Comparison of ENCODE assay signal across 1 cellular context in the genomic region with DNA sequence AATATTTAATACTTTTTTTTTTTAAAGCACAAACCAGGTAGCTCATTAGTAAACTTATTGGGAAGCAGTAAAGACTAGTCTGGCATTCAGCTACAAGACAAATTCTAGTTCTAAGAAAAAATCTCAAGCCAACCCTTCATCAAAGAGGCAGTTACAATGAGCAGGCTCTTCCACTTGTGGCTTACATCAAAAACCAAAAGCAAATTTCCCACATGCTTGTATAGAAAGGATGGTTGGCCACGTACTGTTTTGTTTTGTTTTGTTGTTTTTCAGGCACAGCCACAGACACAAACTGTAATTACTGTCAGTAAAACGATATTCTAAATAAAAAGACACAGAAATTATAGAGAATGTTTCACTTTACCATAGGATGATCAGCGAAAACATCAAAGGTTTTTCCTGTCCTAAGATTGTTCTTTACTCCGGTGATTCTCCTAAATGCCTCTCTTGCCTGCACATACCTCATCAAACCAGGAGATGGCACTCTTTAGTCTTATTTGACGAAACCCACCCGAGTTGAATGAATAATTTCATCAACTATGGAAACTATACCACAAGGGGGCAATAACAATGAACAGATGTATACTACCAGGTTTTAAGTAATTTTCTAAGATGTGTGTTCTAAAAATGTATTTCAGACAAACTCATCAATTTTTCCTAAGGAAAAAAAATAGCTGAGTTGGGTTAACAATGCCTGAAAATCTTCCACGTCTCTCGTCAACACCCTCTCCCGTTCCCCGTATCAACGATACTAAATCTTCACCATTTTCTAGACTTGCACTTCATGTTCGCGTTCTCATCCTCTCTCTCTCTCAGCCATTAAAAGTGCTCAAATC.
TF ChIP-seq lines count a peak whose summit lies in the region.

No MANE protein-coding gene starts in this region.

TF ChIP-seq in HepG2, 621 proteins besides CTCF, POLR2A, EP300 and RAD21 (continued from another document and continues in another):
- TF ChIP-seq, protein P1, sequence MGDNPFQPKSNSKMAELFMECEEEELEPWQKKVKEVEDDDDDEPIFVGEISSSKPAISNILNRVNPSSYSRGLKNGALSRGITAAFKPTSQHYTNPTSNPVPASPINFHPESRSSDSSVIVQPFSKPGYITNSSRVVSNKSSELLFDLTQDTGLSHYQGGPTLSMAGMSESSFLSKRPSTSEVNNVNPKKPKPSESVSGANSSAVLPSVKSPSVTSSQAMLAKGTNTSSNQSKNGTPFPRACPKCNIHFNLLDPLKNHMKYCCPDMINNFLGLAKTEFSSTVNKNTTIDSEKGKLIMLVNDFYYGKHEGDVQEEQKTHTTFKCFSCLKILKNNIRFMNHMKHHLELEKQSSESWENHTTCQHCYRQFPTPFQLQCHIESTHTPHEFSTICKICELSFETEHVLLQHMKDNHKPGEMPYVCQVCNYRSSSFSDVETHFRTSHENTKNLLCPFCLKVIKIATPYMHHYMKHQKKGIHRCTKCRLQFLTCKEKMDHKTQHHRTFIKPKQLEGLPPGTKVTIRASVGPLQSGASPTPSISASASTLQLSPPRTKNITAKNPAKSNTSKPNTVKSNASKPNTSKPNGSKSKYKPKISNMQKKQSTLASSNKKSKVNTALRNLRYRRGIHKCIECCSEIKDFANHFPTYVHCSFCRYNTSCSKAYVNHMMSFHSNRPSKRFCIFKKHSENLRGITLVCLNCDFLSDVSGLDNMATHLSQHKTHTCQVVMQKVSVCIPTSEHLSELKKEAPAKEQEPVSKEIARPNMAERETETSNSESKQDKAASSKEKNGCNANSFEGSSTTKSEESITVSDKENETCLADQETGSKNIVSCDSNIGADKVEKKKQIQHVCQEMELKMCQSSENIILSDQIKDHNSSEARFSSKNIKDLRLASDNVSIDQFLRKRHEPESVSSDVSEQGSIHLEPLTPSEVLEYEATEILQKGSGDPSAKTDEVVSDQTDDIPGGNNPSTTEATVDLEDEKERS (CRISPR knock-in tag; IDR thresholded peaks at IDR 0.05) = no peak
- TF ChIP-seq REPIN1 (CRISPR knock-in tag; IDR thresholded peaks at IDR 0.05; ENCODE audit: borderline replicate concordance, low read depth) (0 out of 2 replicates have a peak, but pooled peaks have one; percentile 17), DR1 (CRISPR knock-in tag; IDR thresholded peaks at IDR 0.05) (no peak), IKZF4 (CRISPR knock-in tag; IDR thresholded peaks at IDR 0.05; ENCODE audit: borderline replicate concordance, low read depth, not compliant biosample characterization) (no peak), ZBTB14 (CRISPR knock-in tag; IDR thresholded peaks at IDR 0.05) (no peak), BCL3 (CRISPR knock-in tag; IDR thresholded peaks at IDR 0.05) (no peak), ZBTB39 (CRISPR knock-in tag; IDR thresholded peaks at IDR 0.05) (no peak), ZNF329 (CRISPR knock-in tag; IDR thresholded peaks at IDR 0.05; ENCODE audit: low read depth) (no peak), IRF2 (CRISPR knock-in tag; IDR thresholded peaks at IDR 0.05) (peak; percentile 62; the same call in 1 of the 2 replicates), EEA1 (CRISPR knock-in tag; IDR thresholded peaks at IDR 0.05; ENCODE audit: borderline replicate concordance) (no peak), BHLHE40 (IDR thresholded peaks at IDR 0.05; ENCODE audit: low read length) (no peak), ZNF264 (CRISPR knock-in tag; IDR thresholded peaks at IDR 0.05) (no peak), HBP1 (CRISPR knock-in tag; IDR thresholded peaks at IDR 0.05; ENCODE audit: low read depth) (no peak), KLF11 (CRISPR knock-in tag; IDR thresholded peaks at IDR 0.05) (no peak), FOXM1 (CRISPR knock-in tag; IDR thresholded peaks at IDR 0.05) (no peak), MAFK (conservative IDR thresholded peaks at IDR 0.05 in 1 of 2, IDR thresholded peaks at IDR 0.05 in 1 of 2; ENCODE audit: low read length in 2 of 2) (peak in 1 of 2 experiments; percentile 32; a peak in 1 of 4 replicates), ZBTB38 (CRISPR knock-in tag; IDR thresholded peaks at IDR 0.05) (no peak), ZNF17 (CRISPR knock-in tag; IDR thresholded peaks at IDR 0.05) (no peak), DPF2 (CRISPR knock-in tag; IDR thresholded peaks at IDR 0.05; ENCODE audit: borderline replicate concordance, low read depth) (no peak), ZBTB46 (CRISPR knock-in tag; IDR thresholded peaks at IDR 0.05; ENCODE audit: borderline replicate concordance) (no peak)
- TF ChIP-seq, protein P2, sequence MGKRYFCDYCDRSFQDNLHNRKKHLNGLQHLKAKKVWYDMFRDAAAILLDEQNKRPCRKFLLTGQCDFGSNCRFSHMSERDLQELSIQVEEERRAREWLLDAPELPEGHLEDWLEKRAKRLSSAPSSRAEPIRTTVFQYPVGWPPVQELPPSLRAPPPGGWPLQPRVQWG (CRISPR knock-in tag; IDR thresholded peaks at IDR 0.05; ENCODE audit: borderline replicate concordance, low read depth) = no peak
- TF ChIP-seq, protein P3, sequence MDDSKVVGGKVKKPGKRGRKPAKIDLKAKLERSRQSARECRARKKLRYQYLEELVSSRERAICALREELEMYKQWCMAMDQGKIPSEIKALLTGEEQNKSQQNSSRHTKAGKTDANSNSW (CRISPR knock-in tag; IDR thresholded peaks at IDR 0.05; ENCODE audit: borderline replicate concordance) = no peak
- TF ChIP-seq, protein P4, sequence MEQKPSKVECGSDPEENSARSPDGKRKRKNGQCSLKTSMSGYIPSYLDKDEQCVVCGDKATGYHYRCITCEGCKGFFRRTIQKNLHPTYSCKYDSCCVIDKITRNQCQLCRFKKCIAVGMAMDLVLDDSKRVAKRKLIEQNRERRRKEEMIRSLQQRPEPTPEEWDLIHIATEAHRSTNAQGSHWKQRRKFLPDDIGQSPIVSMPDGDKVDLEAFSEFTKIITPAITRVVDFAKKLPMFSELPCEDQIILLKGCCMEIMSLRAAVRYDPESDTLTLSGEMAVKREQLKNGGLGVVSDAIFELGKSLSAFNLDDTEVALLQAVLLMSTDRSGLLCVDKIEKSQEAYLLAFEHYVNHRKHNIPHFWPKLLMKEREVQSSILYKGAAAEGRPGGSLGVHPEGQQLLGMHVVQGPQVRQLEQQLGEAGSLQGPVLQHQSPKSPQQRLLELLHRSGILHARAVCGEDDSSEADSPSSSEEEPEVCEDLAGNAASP (CRISPR knock-in tag; IDR thresholded peaks at IDR 0.05; ENCODE audit: borderline replicate concordance) = no peak
- TF ChIP-seq, protein P5, sequence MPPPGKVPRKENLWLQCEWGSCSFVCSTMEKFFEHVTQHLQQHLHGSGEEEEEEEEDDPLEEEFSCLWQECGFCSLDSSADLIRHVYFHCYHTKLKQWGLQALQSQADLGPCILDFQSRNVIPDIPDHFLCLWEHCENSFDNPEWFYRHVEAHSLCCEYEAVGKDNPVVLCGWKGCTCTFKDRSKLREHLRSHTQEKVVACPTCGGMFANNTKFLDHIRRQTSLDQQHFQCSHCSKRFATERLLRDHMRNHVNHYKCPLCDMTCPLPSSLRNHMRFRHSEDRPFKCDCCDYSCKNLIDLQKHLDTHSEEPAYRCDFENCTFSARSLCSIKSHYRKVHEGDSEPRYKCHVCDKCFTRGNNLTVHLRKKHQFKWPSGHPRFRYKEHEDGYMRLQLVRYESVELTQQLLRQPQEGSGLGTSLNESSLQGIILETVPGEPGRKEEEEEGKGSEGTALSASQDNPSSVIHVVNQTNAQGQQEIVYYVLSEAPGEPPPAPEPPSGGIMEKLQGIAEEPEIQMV (CRISPR knock-in tag; IDR thresholded peaks at IDR 0.05; ENCODE audit: low read depth) = no peak
- TF ChIP-seq, protein P6, sequence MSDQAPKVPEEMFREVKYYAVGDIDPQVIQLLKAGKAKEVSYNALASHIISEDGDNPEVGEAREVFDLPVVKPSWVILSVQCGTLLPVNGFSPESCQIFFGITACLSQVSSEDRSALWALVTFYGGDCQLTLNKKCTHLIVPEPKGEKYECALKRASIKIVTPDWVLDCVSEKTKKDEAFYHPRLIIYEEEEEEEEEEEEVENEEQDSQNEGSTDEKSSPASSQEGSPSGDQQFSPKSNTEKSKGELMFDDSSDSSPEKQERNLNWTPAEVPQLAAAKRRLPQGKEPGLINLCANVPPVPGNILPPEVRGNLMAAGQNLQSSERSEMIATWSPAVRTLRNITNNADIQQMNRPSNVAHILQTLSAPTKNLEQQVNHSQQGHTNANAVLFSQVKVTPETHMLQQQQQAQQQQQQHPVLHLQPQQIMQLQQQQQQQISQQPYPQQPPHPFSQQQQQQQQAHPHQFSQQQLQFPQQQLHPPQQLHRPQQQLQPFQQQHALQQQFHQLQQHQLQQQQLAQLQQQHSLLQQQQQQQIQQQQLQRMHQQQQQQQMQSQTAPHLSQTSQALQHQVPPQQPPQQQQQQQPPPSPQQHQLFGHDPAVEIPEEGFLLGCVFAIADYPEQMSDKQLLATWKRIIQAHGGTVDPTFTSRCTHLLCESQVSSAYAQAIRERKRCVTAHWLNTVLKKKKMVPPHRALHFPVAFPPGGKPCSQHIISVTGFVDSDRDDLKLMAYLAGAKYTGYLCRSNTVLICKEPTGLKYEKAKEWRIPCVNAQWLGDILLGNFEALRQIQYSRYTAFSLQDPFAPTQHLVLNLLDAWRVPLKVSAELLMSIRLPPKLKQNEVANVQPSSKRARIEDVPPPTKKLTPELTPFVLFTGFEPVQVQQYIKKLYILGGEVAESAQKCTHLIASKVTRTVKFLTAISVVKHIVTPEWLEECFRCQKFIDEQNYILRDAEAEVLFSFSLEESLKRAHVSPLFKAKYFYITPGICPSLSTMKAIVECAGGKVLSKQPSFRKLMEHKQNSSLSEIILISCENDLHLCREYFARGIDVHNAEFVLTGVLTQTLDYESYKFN (CRISPR knock-in tag; conservative IDR thresholded peaks at IDR 0.05) = 0 out of 2 replicates have a peak, but pooled peaks have one; percentile 19
- TF ChIP-seq, protein P7, sequence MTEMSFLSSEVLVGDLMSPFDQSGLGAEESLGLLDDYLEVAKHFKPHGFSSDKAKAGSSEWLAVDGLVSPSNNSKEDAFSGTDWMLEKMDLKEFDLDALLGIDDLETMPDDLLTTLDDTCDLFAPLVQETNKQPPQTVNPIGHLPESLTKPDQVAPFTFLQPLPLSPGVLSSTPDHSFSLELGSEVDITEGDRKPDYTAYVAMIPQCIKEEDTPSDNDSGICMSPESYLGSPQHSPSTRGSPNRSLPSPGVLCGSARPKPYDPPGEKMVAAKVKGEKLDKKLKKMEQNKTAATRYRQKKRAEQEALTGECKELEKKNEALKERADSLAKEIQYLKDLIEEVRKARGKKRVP (CRISPR knock-in tag; IDR thresholded peaks at IDR 0.05) = no peak
